9 cellular contexts compared by ENCODE assay signal in the genomic region with DNA sequence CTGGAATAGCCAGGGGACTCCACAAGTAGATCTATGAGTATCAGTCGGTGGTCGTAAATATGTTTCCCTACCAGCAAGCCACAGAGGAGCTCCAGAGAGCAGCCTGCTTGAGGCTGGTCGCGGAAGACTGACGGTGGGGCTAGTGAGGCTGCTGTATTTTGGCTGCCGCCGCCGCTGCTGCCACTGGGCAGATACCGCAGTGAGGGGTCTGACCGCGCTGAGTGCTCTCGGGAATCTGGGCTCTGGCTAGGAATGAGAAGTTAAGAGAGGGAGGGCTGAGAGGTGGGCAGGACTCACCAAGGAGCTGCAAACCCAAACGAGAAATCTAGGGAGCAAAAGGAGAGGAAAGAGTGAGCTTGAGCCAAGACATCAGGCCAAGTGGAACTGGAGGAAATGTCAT. TPM values are rescaled to one million over a fixed set of nuclear protein-coding genes. Genes with fewer than 3 reads are reported as not detected.
DNase-seq lines count a peak whose midpoint lies in the region; ATAC-seq and TF ChIP-seq lines count a peak whose summit lies in the region.
"Had no signal": no experiment of that assay in that cellular context is flagged by ENCODE, and none has a peak within 500 bp of the region (broad histone marks: within the 10 kb centered on the region; RNA-seq: fewer than 3 reads in every experiment).

A gene with protein sequence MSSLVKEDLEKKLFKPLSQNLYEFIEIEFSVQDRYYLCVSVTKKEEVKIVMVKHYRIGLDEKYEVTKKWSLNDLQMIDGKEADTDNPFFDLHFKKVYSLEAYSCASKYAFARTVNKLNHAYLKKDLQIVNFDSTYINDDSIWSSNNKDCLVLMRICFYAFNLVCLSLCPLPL (plus strand): TSS at position 157 of the 400 bp plus-strand sequence. CDS start 237 bp downstream, at position 394.

- peaks cover 25 to 30% of the 10 kb centered on the region in 2 donors for H3K27me3 Mint-ChIP-seq in effector memory CD8-positive, alpha-beta T cell
- peaks cover 31% of the 10 kb centered on the region for H3K27me3 Mint-ChIP-seq in mesothelial cell of epicardium (ENCODE audit: low read depth)

- peak; percentile 31 for ATAC-seq in effector memory CD8-positive, alpha-beta T cell (replicated peaks)
- ATAC-seq in GM21515 (IDR thresholded peaks at IDR 0.05; ENCODE audit: unreplicated experiment), result no peak

- DNase-seq in AG08395 (ENCODE audit: low spot score) (peak; percentile 5), mesothelial cell of epicardium (ENCODE audit: low spot score in 2 of 2, unreplicated experiment in 2 of 2) (peak in 1 of 2 experiments; percentile 39), NCI-H187 treated with DMSO at 0.1 percent for 48 hours (lab: John Stamatoyannopoulos, UW) (no peak), NCI-H1694 treated with DMSO at 0.1 percent for 48 hours (lab: John Stamatoyannopoulos, UW) (no peak)
- no peak for DNase-seq in effector memory CD8-positive, alpha-beta T cell
- DNase-seq in stimulated activated CD4-positive, alpha-beta T cell treated with anti-CD3 and anti-CD28 coated beads, Interleukin-12 subunit alpha, Interleukin-12 subunit beta, amount 100 ng/mL, for 4 hours, result no peak

- H3K9me3 ChIP-seq in HUES6 (ENCODE audit: control insufficient read depth, insufficient read depth, low read depth, low read length), result no peaks in the 10 kb centered on the region

- peak within 1 kb of the TSS; percentile 12 for H3K9ac ChIP-seq in HUES6 (ENCODE audit: low read length)

- no peaks in the 10 kb centered on the region for H3K36me3 ChIP-seq in HUES6 (ENCODE audit: control insufficient read depth, insufficient read depth, low read length)

- H3K4me3 ChIP-seq in HUES6 (ENCODE audit: low read depth, low read length), result peak within 1 kb of the TSS; percentile 40
- H3K4me3 ChIP-seq: lung had no signal

- no peak for TF ChIP-seq CTCF in mesothelial cell of epicardium (IDR thresholded peaks at IDR 0.05; ENCODE audit: unreplicated experiment)

- H3K9me3 Mint-ChIP-seq in effector memory CD8-positive, alpha-beta T cell, result no peaks in the 10 kb centered on the region
- peaks cover 4% of the 10 kb centered on the region for H3K9me3 Mint-ChIP-seq in mesothelial cell of epicardium

- H3K4me1 Mint-ChIP-seq in effector memory CD8-positive, alpha-beta T cell (ENCODE audit: low read depth in 2 of 2), result peaks cover 5% of the 10 kb centered on the region in 2 donors
- H3K4me1 Mint-ChIP-seq in mesothelial cell of epicardium, result peaks cover 6% of the 10 kb centered on the region

- H3K27ac ChIP-seq in HUES6 (ENCODE audit: low read depth, low read length), result no peak within 1 kb of the TSS

- H3K4me1 ChIP-seq in HUES6 (ENCODE audit: control insufficient read depth, insufficient read depth, low read length), result 0 out of 2 replicates have a peak, but pooled peaks cover 9% of the 10 kb centered on the region

- H3K4me3 Mint-ChIP-seq in effector memory CD8-positive, alpha-beta T cell, result peak within 1 kb of the TSS in 1 of 2 donors; percentile 6
- H3K4me3 Mint-ChIP-seq in mesothelial cell of epicardium, result peak within 1 kb of the TSS; percentile 56

- no peak within 1 kb of the TSS for H3K27ac Mint-ChIP-seq in effector memory CD8-positive, alpha-beta T cell
- peak within 1 kb of the TSS; percentile 4 for H3K27ac Mint-ChIP-seq in mesothelial cell of epicardium

- H3K36me3 Mint-ChIP-seq in effector memory CD8-positive, alpha-beta T cell (ENCODE audit: insufficient read depth), result no peaks in the 10 kb centered on the region
- H3K36me3 Mint-ChIP-seq in mesothelial cell of epicardium, result no peaks in the 10 kb centered on the region

- H3K27me3 ChIP-seq in HUES6 (ENCODE audit: control insufficient read depth, insufficient read depth, low read length), result no peaks in the 10 kb centered on the region

RNA-seq across cellular contexts. Expression of the gene that starts here (rescaled TPM):
- total RNA-seq in mesothelial cell of epicardium, result not detected in 3 replicates
- total RNA-seq: lung had no signal
